8 cellular contexts compared by ENCODE assay signal in genomic region chr19:6737873-6738725, GRCh38. TPM values are rescaled to one million over a fixed set of nuclear protein-coding genes. Genes with fewer than 3 reads are reported as not detected.
DNase-seq lines count a peak whose midpoint lies in the region; ATAC-seq and TF ChIP-seq lines count a peak whose summit lies in the region.

No MANE protein-coding gene starts in this region.

- no peaks in the 10 kb centered on the region for H3K27me3 Mint-ChIP-seq in activated B cell treated with CpG ODN at 0.5 μM for 24 hours

- no peaks in the 10 kb centered on the region for H3K9me3 Mint-ChIP-seq in activated B cell treated with CpG ODN at 0.5 μM for 24 hours

- intact Hi-C loops in activated B cell treated with CpG ODN at 0.5 μM for 24 hours (cut with micrococcal nuclease), result loop anchor here (1.0 to 5.0 kb wide), 13 partner anchors 15 to 946 kb away; partner anchors contain the start of genes ALKBH7, ARHGEF18, DUS3L and SH2D3A

- peak overlapping the region; percentile 94 for H3K27ac ChIP-seq in caudate nucleus (ENCODE audit: low read depth, low read length)
- H3K27ac ChIP-seq in layer of hippocampus (ENCODE audit: low read depth, low read length), result peak overlapping the region; percentile 97

- CTCF ChIA-PET in activated B cell treated with CpG ODN at 0.5 μM for 24 hours (lab: Charles Lee), result interaction anchor here (0.8 to 4.5 kb wide), 16 partner anchors 9 to 221 kb away, joined by 3 to 83 read pairs (median 4); partner anchors contain the start of gene VAV1

- H3K4me1 Mint-ChIP-seq in activated B cell treated with CpG ODN at 0.5 μM for 24 hours, result peaks cover 44% of the 10 kb centered on the region

- no peak for TF ChIP-seq CTCF in activated B cell treated with CpG ODN at 0.5 μM for 24 hours (IDR thresholded peaks at IDR 0.05)

- POLR2A ChIA-PET in activated B cell treated with CpG ODN at 0.5 μM for 24 hours (lab: Charles Lee), result interaction anchor here (0.6 to 6.9 kb wide), 24 partner anchors 9 to 1769 kb away, joined by 3 to 81 read pairs (median 4); partner anchors contain the start of genes ALKBH7, CLPP, KDM4B and KHSRP

- peak; percentile 82 for DNase-seq in Ammon's horn (ENCODE audit: low spot score)
- peak; percentile 79 for DNase-seq in GM19238 (ENCODE audit: insufficient read length, low spot score)
- DNase-seq in NCI-H2196 (lab: John Stamatoyannopoulos, UW; ENCODE audit: unreplicated experiment), result peak; percentile 80
- peak; percentile 63 for DNase-seq in activated B cell treated with CpG ODN at 0.5 μM for 24 hours
- peak in 55 of 61 donors; percentile 11 to 100 (median 55) for DNase-seq in caudate nucleus (lab: John Stamatoyannopoulos, UW)
- DNase-seq in stimulated activated CD4-positive, alpha-beta T cell treated with anti-CD3 and anti-CD28 coated beads, Interleukin-1b, Interleukin-23, amount 100 ng/mL, for 4 hours (ENCODE audit: low read depth in 2 of 2), result peak; percentile 64 to 68

- peak overlapping the region; percentile 96 for H3K4me3 Mint-ChIP-seq in activated B cell treated with CpG ODN at 0.5 μM for 24 hours

- peak overlapping the region; percentile 96 for H3K27ac Mint-ChIP-seq in activated B cell treated with CpG ODN at 0.5 μM for 24 hours

- H3K27me3 ChIP-seq in layer of hippocampus (ENCODE audit: control insufficient read depth, insufficient read depth, low read length), result no peaks in the 10 kb centered on the region

- H3K36me3 Mint-ChIP-seq in activated B cell treated with CpG ODN at 0.5 μM for 24 hours (ENCODE audit: low read depth), result peaks cover 36% of the 10 kb centered on the region

- ATAC-seq in activated B cell treated with CpG ODN at 0.5 μM for 24 hours (ENCODE audit: low read depth) (peak; percentile 7), HG02798 (IDR thresholded peaks at IDR 0.05; ENCODE audit: poor library complexity, unreplicated experiment) (no peak)

RNA-seq across cellular contexts. Expression of gene GPR108, which starts 0.7 kb away (rescaled TPM):
- 53.5 and 55.6 TPM in 2 replicates for total RNA-seq in activated B cell treated with CpG ODN at 0.5 μM for 24 hours

RNA-seq across cellular contexts. Expression of gene TRIP10, which starts 1.4 kb away (rescaled TPM):
- total RNA-seq in activated B cell treated with CpG ODN at 0.5 μM for 24 hours, result 94.7 and 101 TPM in 2 replicates

RNA-seq across cellular contexts. Expression of gene C3, which starts 17.6 kb away (rescaled TPM):
- total RNA-seq in activated B cell treated with CpG ODN at 0.5 μM for 24 hours, result 0.44 and 0.53 TPM in 2 replicates

RNA-seq across cellular contexts. Expression of gene SH2D3A, which starts 29.1 kb away (rescaled TPM):
- total RNA-seq in activated B cell treated with CpG ODN at 0.5 μM for 24 hours, result 18.7 and 22.6 TPM in 2 replicates

RNA-seq across cellular contexts. Expression of gene VAV1, which starts 34.4 kb away (rescaled TPM):
- 105 and 121 TPM in 2 replicates for total RNA-seq in activated B cell treated with CpG ODN at 0.5 μM for 24 hours
